8 cellular contexts compared by ENCODE assay signal in the genomic region with DNA sequence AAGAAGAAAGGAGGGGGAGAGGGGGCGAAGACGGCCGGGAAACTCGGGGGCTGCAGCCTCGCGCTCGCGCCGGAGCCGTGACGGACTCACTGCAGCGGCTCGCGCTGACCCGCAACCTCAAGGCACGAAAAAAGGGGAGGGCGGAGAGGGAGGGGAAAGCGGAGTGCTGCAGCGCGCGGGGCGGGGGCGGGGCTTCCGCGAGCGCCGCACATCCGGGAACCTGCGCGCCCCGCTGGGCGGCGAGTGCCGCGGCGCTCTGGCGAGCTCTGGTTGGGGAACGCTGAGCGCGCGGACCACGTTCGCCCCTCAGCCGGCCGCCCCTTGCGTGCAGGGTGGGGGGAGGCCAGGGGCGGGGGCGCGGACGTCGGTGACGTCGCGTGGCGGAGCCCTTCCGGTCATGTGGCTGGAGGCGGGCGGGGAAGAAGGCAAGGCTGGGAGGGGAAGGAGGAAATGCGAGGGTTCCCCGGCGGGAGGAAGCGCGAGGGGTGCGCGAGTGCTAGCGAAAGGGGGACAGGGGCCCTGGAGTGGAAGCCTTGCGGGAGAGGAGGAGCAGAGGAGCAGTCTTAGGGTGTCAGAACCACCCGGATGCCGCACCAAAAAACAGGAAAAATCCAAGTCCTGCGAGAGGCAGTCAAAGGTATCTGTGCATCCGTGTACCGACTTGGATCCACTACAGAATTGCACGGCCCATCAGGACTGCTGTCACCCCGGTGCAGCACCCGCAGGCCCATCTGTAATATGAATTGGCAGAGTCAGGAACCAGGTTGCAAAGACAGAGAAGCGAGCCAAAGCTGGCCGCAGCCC. TPM values are rescaled to one million over a fixed set of nuclear protein-coding genes. Genes with fewer than 3 reads are reported as not detected.
DNase-seq lines count a peak whose midpoint lies in the region; ATAC-seq and TF ChIP-seq lines count a peak whose summit lies in the region.

A gene with protein sequence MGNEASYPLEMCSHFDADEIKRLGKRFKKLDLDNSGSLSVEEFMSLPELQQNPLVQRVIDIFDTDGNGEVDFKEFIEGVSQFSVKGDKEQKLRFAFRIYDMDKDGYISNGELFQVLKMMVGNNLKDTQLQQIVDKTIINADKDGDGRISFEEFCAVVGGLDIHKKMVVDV (minus strand): TSS at position 126 of the 804 bp plus-strand sequence. CDS start 405 bp downstream, outside the sequence.

- H3K36me3 Mint-ChIP-seq in activated T-helper 2 cell treated with anti-CD3 and anti-CD28 coated beads, Interferon-gamma antibody, Interleukin-2, Interleukin-4, amounts not matched to agents 10 μg/mL and 5 μg/mL and 100 μg/mL, durations not matched to agents 14 hours and 24 hours and 36 hours (ENCODE audit: low read depth): peaks cover 18% of the 10 kb centered on the region
- H3K36me3 Mint-ChIP-seq in naive thymus-derived CD8-positive, alpha-beta T cell: peaks cover 0 to 7% (median 0%) of the 10 kb centered on the region in 3 donors
- H3K36me3 Mint-ChIP-seq in stimulated activated naive B cell treated with anti-CD40 and anti-IgM and Interleukin-4, amounts not matched to agents 10 μg/mL and 1 μg/mL and 100 μg/mL, for 72 hours: peaks cover 12% of the 10 kb centered on the region in 2 donors

- DNase-seq in Daoy (ENCODE audit: low read depth): peak; percentile 98
- DNase-seq in GOT3 (lab: John Stamatoyannopoulos, UW): peak; percentile 91
- peak; percentile 94 for DNase-seq in LoVo (ENCODE audit: low spot score)
- DNase-seq in RWPE2 (ENCODE audit: low spot score): peak; percentile 91
- DNase-seq in activated T-helper 2 cell treated with anti-CD3 and anti-CD28 coated beads, Interferon-gamma antibody, Interleukin-2, Interleukin-4, amounts not matched to agents 10 μg/mL and 5 μg/mL and 100 μg/mL, durations not matched to agents 14 hours and 24 hours and 36 hours (ENCODE audit: low spot score): peak; percentile 94
- peak; percentile 92 for DNase-seq in fibroblast of mammary gland (ENCODE audit: low read depth)
- peak; percentile 90 to 97 (median 94) for DNase-seq in naive thymus-derived CD8-positive, alpha-beta T cell
- DNase-seq in stimulated activated naive B cell treated with anti-CD40 and anti-IgM and Interleukin-4, amounts not matched to agents 10 μg/mL and 1 μg/mL and 100 μg/mL, for 72 hours: peak; percentile 95

- peak within 1 kb of the TSS; percentile 97 for H3K27ac Mint-ChIP-seq in activated T-helper 2 cell treated with anti-CD3 and anti-CD28 coated beads, Interferon-gamma antibody, Interleukin-2, Interleukin-4, amounts not matched to agents 10 μg/mL and 5 μg/mL and 100 μg/mL, durations not matched to agents 14 hours and 24 hours and 36 hours
- H3K27ac Mint-ChIP-seq in naive thymus-derived CD8-positive, alpha-beta T cell: peak within 1 kb of the TSS; percentile 92 to 100 (median 97)
- peak within 1 kb of the TSS; percentile 100 for H3K27ac Mint-ChIP-seq in stimulated activated naive B cell treated with anti-CD40 and anti-IgM and Interleukin-4, amounts not matched to agents 10 μg/mL and 1 μg/mL and 100 μg/mL, for 72 hours

- peak within 1 kb of the TSS; percentile 92 for H3K4me3 Mint-ChIP-seq in activated T-helper 2 cell treated with anti-CD3 and anti-CD28 coated beads, Interferon-gamma antibody, Interleukin-2, Interleukin-4, amounts not matched to agents 10 μg/mL and 5 μg/mL and 100 μg/mL, durations not matched to agents 14 hours and 24 hours and 36 hours (ENCODE audit: low read depth)
- peak within 1 kb of the TSS; percentile 90 to 99 (median 98) for H3K4me3 Mint-ChIP-seq in naive thymus-derived CD8-positive, alpha-beta T cell
- H3K4me3 Mint-ChIP-seq in stimulated activated naive B cell treated with anti-CD40 and anti-IgM and Interleukin-4, amounts not matched to agents 10 μg/mL and 1 μg/mL and 100 μg/mL, for 72 hours: peak within 1 kb of the TSS; percentile 92 to 99

- H3K36me3 ChIP-seq in RWPE2 (ENCODE audit: low read depth): peaks cover 14% of the 10 kb centered on the region

- no peak for TF ChIP-seq CTCF in RWPE2 (IDR thresholded peaks at IDR 0.05; ENCODE audit: poor library complexity, severe bottlenecking)
- no peak for TF ChIP-seq CTCF in fibroblast of mammary gland (conservative IDR thresholded peaks at IDR 0.05; ENCODE audit: control insufficient read depth, insufficient read depth, low read depth, low read length)

- H3K9me3 Mint-ChIP-seq in activated T-helper 2 cell treated with anti-CD3 and anti-CD28 coated beads, Interferon-gamma antibody, Interleukin-2, Interleukin-4, amounts not matched to agents 10 μg/mL and 5 μg/mL and 100 μg/mL, durations not matched to agents 14 hours and 24 hours and 36 hours: no peaks in the 10 kb centered on the region
- H3K9me3 Mint-ChIP-seq in naive thymus-derived CD8-positive, alpha-beta T cell: no peaks in the 10 kb centered on the region
- no peaks in the 10 kb centered on the region for H3K9me3 Mint-ChIP-seq in stimulated activated naive B cell treated with anti-CD40 and anti-IgM and Interleukin-4, amounts not matched to agents 10 μg/mL and 1 μg/mL and 100 μg/mL, for 72 hours

- H3K27me3 ChIP-seq in RWPE2 (ENCODE audit: insufficient read depth, poor library complexity, severe bottlenecking): no peaks in the 10 kb centered on the region

- peaks cover 32% of the 10 kb centered on the region for H3K4me1 Mint-ChIP-seq in activated T-helper 2 cell treated with anti-CD3 and anti-CD28 coated beads, Interferon-gamma antibody, Interleukin-2, Interleukin-4, amounts not matched to agents 10 μg/mL and 5 μg/mL and 100 μg/mL, durations not matched to agents 14 hours and 24 hours and 36 hours (ENCODE audit: low read depth)
- H3K4me1 Mint-ChIP-seq in naive thymus-derived CD8-positive, alpha-beta T cell: peaks cover 20 to 55% (median 47%) of the 10 kb centered on the region in 4 donors
- H3K4me1 Mint-ChIP-seq in stimulated activated naive B cell treated with anti-CD40 and anti-IgM and Interleukin-4, amounts not matched to agents 10 μg/mL and 1 μg/mL and 100 μg/mL, for 72 hours: peaks cover 17 to 31% of the 10 kb centered on the region in 2 donors

- H3K9me3 ChIP-seq in RWPE2 (ENCODE audit: severe bottlenecking): no peaks in the 10 kb centered on the region

- POLR2A ChIA-PET in naive thymus-derived CD8-positive, alpha-beta T cell (lab: Charles Lee): interaction anchor here (0.7 to 3.4 kb wide), 16 partner anchors 24 to 469 kb away, joined by 3 to 30 read pairs (median 4); a partner anchor contains a TSS

- intact Hi-C loops in activated T-helper 2 cell treated with anti-CD3 and anti-CD28 coated beads, Interferon-gamma antibody, Interleukin-2, Interleukin-4, amounts not matched to agents 10 μg/mL and 5 μg/mL and 100 μg/mL, durations not matched to agents 14 hours and 24 hours and 36 hours (cut with micrococcal nuclease): loop anchor here (1.0 to 10.0 kb wide), 4 partner anchors 215 to 1995 kb away; a partner anchor contains a TSS

- ATAC-seq in RWPE2 (ENCODE audit: low read depth): peak; percentile 88
- ATAC-seq in naive thymus-derived CD8-positive, alpha-beta T cell: peak; percentile 77 to 78
- peak; percentile 87 to 91 for ATAC-seq in stimulated activated naive B cell treated with anti-CD40 and anti-IgM and Interleukin-4, amounts not matched to agents 10 μg/mL and 1 μg/mL and 100 μg/mL, for 72 hours (replicated peaks)

- H3K4me1 ChIP-seq in RWPE2 (ENCODE audit: insufficient read depth, poor library complexity, severe bottlenecking): peaks cover 39% of the 10 kb centered on the region

- no peaks in the 10 kb centered on the region for H3K27me3 Mint-ChIP-seq in activated T-helper 2 cell treated with anti-CD3 and anti-CD28 coated beads, Interferon-gamma antibody, Interleukin-2, Interleukin-4, amounts not matched to agents 10 μg/mL and 5 μg/mL and 100 μg/mL, durations not matched to agents 14 hours and 24 hours and 36 hours (ENCODE audit: low read depth)
- H3K27me3 Mint-ChIP-seq in naive thymus-derived CD8-positive, alpha-beta T cell: peaks cover 0 to 2% (median 0%) of the 10 kb centered on the region in 5 donors
- no peaks in the 10 kb centered on the region for H3K27me3 Mint-ChIP-seq in stimulated activated naive B cell treated with anti-CD40 and anti-IgM and Interleukin-4, amounts not matched to agents 10 μg/mL and 1 μg/mL and 100 μg/mL, for 72 hours

- H3K27ac ChIP-seq in RWPE2 (ENCODE audit: poor library complexity, severe bottlenecking): peak within 1 kb of the TSS; percentile 87

- H3K4me3 ChIP-seq in RWPE2 (ENCODE audit: severe bottlenecking) (peak within 1 kb of the TSS; percentile 73), fibroblast of mammary gland (ENCODE audit: control insufficient read depth, low read depth, low read length) (peak within 1 kb of the TSS; percentile 93)

RNA-seq across cellular contexts. Expression of the gene that starts here (rescaled TPM):
- total RNA-seq in Daoy (2014; rRNA removed; shearing (Covaris generic)): 17.9 and 20.7 TPM in 2 replicates
- total RNA-seq in activated T-helper 2 cell treated with anti-CD3 and anti-CD28 coated beads, Interferon-gamma antibody, Interleukin-2, Interleukin-4, amounts not matched to agents 10 μg/mL and 5 μg/mL and 100 μg/mL, durations not matched to agents 14 hours and 24 hours and 36 hours: 77.3 and 78.6 TPM in 2 replicates
- 10 to 100 TPM; 72.5 to 76.3 TPM for total RNA-seq in naive thymus-derived CD8-positive, alpha-beta T cell
- polyA plus RNA-seq in naive thymus-derived CD8-positive, alpha-beta T cell: 1 to 10 TPM; 3.4 to 4.3 (median 3.9) TPM

Comparison
In these comparisons a context has a peak if more than half of its experiments do, and no peak if none do; other contexts are left out.
1. Peak in every context shown above with its lines: DNase-seq, ATAC-seq, H3K4me3 ChIP-seq and H3K27ac ChIP-seq.